Comparison of ENCODE assay signal across 15 cellular contexts in the genomic region with DNA sequence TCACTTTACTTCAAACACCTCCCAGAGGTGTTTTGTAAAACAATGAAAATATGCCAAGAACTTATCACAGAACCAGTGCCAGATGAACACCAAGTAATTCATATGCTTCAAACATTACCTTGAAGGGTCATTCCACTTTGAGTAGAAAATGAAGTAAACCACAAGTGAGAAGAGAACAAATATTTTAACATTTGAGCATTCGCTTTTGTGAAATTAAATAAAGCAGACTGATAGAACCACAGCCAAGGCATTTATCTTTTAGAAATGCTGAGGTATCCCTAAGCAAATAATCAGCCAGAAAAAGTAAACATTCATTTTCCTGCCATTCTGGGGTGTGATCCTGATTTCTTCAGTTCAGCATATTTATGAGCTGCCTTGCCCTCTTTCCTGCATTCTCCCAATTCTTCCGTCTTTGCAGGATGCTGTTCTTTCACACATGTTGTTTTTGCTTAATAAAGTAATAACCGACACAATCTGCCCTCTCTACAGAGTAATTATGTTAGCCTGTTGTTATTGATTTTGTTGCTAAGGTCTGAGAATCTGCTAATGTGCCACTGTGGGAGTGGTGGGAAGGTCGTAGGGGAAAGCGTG.
A peak's percentile ranks its signal among the peaks of the same experiment; 100 is the strongest.
DNase-seq lines count a peak whose midpoint lies in the region; ATAC-seq and TF ChIP-seq lines count a peak whose summit lies in the region.
"Had no signal": no experiment of that assay in that cellular context is flagged by ENCODE, and none has a peak within 500 bp of the region (broad histone marks: within the 10 kb centered on the region; RNA-seq: fewer than 3 reads in every experiment).

No MANE protein-coding gene starts in this region.

- H3K36me3 ChIP-seq in subcutaneous abdominal adipose tissue (ENCODE audit: control insufficient read depth in 5 of 5, insufficient read depth in 5 of 5, low read length in 5 of 5), result peaks cover 0 to 3% (median 0%) of the 10 kb centered on the region in 5 donors
- H3K36me3 ChIP-seq: MG63 had no signal

- intact Hi-C loops in left colon (cut with DNase I, micrococcal nuclease) (no loop called here), natural killer cell (cut with micrococcal nuclease) (no loop called here)

- H3K27me3 Mint-ChIP-seq in HFFc6 (ENCODE audit: insufficient read depth) (no peaks in the 10 kb centered on the region), natural killer cell (ENCODE audit: low read depth in 2 of 2) (peaks cover 28 to 50% of the 10 kb centered on the region in 2 donors)

- no peak for TF ChIP-seq CTCF in HFFc6 (IDR thresholded peaks at IDR 0.05)
- TF ChIP-seq CTCF in natural killer cell (IDR thresholded peaks at IDR 0.05), result no peak

- peak; percentile 49 for DNase-seq in HFFc6
- peak; percentile 85 for DNase-seq in astrocyte of the hippocampus (ENCODE audit: low read depth, low spot score)
- no peak for DNase-seq in left colon
- DNase-seq in natural killer cell, result no peak
- no peak for DNase-seq in COLO668 (lab: John Stamatoyannopoulos, UW; ENCODE audit: unreplicated experiment)
- DNase-seq: activated T-cell treated with anti-CD3 and anti-CD28 coated beads, Interleukin-2, amount 50 U/mL, for 72 hours; DMS 273 treated with DMSO at 0.1 percent for 48 hours; foreskin keratinocyte; MG63; NCI-H446; occipital lobe; stimulated activated CD4-positive, alpha-beta T cell treated with anti-CD3 and anti-CD28 coated beads, Interleukin-4, amount 100 ng/mL, for 1 hour had no signal

- peak overlapping the region; percentile 8 for H3K27ac ChIP-seq in subcutaneous abdominal adipose tissue (ENCODE audit: low read depth, low read length)
- H3K27ac ChIP-seq: foreskin keratinocyte had no signal

- H3K4me3 ChIP-seq in subcutaneous abdominal adipose tissue (ENCODE audit: low read depth in 1 of 5, low read length in 5 of 5), result no peak overlapping the region
- H3K4me3 ChIP-seq: MG63 had no signal

- H3K27ac Mint-ChIP-seq in HFFc6, result peak overlapping the region; percentile 52
- no peak overlapping the region for H3K27ac Mint-ChIP-seq in natural killer cell
- H3K27ac Mint-ChIP-seq: activated T-cell treated with anti-CD3 and anti-CD28 coated beads, Interleukin-2, amount 50 U/mL, for 72 hours had no signal

- no peak overlapping the region for H3K9ac ChIP-seq in subcutaneous abdominal adipose tissue (ENCODE audit: low read length in 5 of 5)

- H3K9me3 Mint-ChIP-seq in HFFc6 (no peaks in the 10 kb centered on the region), natural killer cell (no peaks in the 10 kb centered on the region)
- H3K9me3 Mint-ChIP-seq: central memory CD8-positive, alpha-beta T cell had no signal

- ATAC-seq in left colon (peak; percentile 47), HG03460 (IDR thresholded peaks at IDR 0.05; ENCODE audit: unreplicated experiment) (no peak), natural killer cell (no peak)
- ATAC-seq: activated T-cell treated with anti-CD3 and anti-CD28 coated beads, Interleukin-2, amount 50 U/mL, for 72 hours; foreskin keratinocyte had no signal

- H3K27me3 ChIP-seq in subcutaneous abdominal adipose tissue (ENCODE audit: control insufficient read depth in 5 of 5, insufficient read depth in 4 of 5, low read length in 5 of 5), result no peaks in the 10 kb centered on the region
- H3K27me3 ChIP-seq: foreskin keratinocyte, MG63 had no signal

- H3K4me1 Mint-ChIP-seq in HFFc6 (ENCODE audit: low read depth), result peaks cover 30% of the 10 kb centered on the region
- H3K4me1 Mint-ChIP-seq in natural killer cell, result no peaks in the 10 kb centered on the region
- H3K4me1 Mint-ChIP-seq: central memory CD8-positive, alpha-beta T cell had no signal

- no peaks in the 10 kb centered on the region for H3K36me3 Mint-ChIP-seq in HFFc6 (ENCODE audit: low read depth)
- H3K36me3 Mint-ChIP-seq in natural killer cell, result peaks cover 9% of the 10 kb centered on the region

- H3K9me3 ChIP-seq in subcutaneous abdominal adipose tissue (ENCODE audit: control insufficient read depth in 5 of 5, low read length in 5 of 5), result peaks cover 0 to 3% (median 0%) of the 10 kb centered on the region in 5 donors
- H3K9me3 ChIP-seq: MG63 had no signal

- H3K4me1 ChIP-seq in subcutaneous abdominal adipose tissue (ENCODE audit: control insufficient read depth in 5 of 5, insufficient read depth in 5 of 5, low read length in 5 of 5), result peaks cover 4 to 12% (median 8%) of the 10 kb centered on the region in 5 donors
- H3K4me1 ChIP-seq: foreskin keratinocyte had no signal

- H3K4me3 Mint-ChIP-seq in HFFc6 (peak overlapping the region; percentile 40), natural killer cell (no peak overlapping the region)
- H3K4me3 Mint-ChIP-seq: activated T-cell treated with anti-CD3 and anti-CD28 coated beads, Interleukin-2, amount 50 U/mL, for 72 hours; central memory CD8-positive, alpha-beta T cell had no signal

Comparison
In these comparisons a context has a peak if more than half of its experiments do, and no peak if none do; other contexts are left out.
1. DNase-seq: peak in HFFc6 (single experiment) and astrocyte of the hippocampus (single experiment); none in left colon (0 of 2), natural killer cell (single experiment) and COLO668 (single experiment).